9 cellular contexts compared by ENCODE assay signal in the genomic region with DNA sequence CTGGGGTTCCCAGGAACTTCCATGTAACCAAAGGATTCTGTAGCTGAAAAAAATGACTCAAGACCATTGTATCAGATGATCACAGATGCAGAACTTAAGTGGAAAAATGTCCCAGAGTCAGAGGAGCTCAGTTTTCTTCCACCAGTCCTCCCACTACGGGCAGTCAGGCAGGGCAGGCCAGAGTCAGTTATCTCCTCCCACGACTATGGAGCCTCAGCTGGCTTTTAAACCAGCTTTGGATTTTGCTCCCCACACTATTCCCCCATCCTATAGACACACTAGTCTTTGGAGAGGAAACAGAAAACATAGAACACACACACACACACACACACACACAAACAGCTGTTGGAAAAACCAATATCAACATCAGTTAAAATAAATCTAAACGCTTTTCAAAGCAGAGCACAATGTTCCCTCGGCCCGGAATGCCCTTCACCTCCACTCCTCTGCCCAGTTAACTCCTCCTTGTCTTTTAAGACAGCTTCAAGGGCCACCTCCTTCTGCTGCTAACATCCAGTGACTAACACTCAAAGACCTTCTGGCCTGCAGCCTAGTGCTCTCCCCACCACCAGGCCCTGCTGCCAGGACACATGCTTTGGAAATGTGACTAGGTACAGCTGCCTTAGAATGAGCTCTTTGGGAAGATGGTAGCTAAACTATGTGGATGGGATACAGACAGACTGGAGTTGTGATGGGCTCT. TPM values are rescaled to one million over a fixed set of nuclear protein-coding genes. Genes with fewer than 3 reads are reported as not detected.
DNase-seq lines count a peak whose midpoint lies in the region; ATAC-seq and TF ChIP-seq lines count a peak whose summit lies in the region.
"Had no signal": no experiment of that assay in that cellular context is flagged by ENCODE, and none has a peak within 500 bp of the region (broad histone marks: within the 10 kb centered on the region; RNA-seq: fewer than 3 reads in every experiment).

No MANE protein-coding gene starts in this region.

- H3K4me1 ChIP-seq in stomach = peaks cover 13 to 58% (median 28%) of the 10 kb centered on the region in 4 donors

- WGBS in stomach, 5 donors = 29 to 55% (median 40%) methylated on average over 5 of the region's 5 CpGs

- H3K4me3 ChIP-seq in astrocyte of the spinal cord (ENCODE audit: low read depth, low read length) (no peak overlapping the region), stomach (no peak overlapping the region)

- peak; percentile 75 for TF ChIP-seq EP300 in stomach (IDR thresholded peaks at IDR 0.05)

- DNase-seq in HT1080 (ENCODE audit: low read depth) (peak; percentile 93), astrocyte of the spinal cord (ENCODE audit: low read depth, low spot score) (peak; percentile 93), iris pigment epithelial cell (ENCODE audit: low read depth) (peak; percentile 94), stomach (no peak), GM10266 (ENCODE audit: extremely low spot score) (no peak), cerebellar nuclear complex (lab: John Stamatoyannopoulos, UW) (no peak), GM19238 (ENCODE audit: insufficient read length, low spot score) (no peak)
- DNase-seq: KBM-7 had no signal

- no peaks in the 10 kb centered on the region for H3K27me3 ChIP-seq in stomach

- in situ Hi-C loops in astrocyte of the spinal cord (cut with HindIII; ENCODE audit: low sequenced_read_pairs) = no loop called here

- H3K9me3 ChIP-seq in stomach = no peaks in the 10 kb centered on the region

- peak overlapping the region; percentile 28 to 86 (median 72) for H3K27ac ChIP-seq in stomach

- intact Hi-C loops in stomach (cut with DNase I; ENCODE audit: low total_unique reads) = no loop called here

- ATAC-seq in HG02623 (IDR thresholded peaks at IDR 0.05; ENCODE audit: unreplicated experiment) = no peak

- TF ChIP-seq CTCF in astrocyte of the spinal cord (IDR thresholded peaks at IDR 0.05; ENCODE audit: low read depth, low read length) = no peak
- no peak for TF ChIP-seq CTCF in stomach (IDR thresholded peaks at IDR 0.05)
- no peak for TF ChIP-seq CTCF in GM10266 (IDR thresholded peaks at IDR 0.05; ENCODE audit: control insufficient read depth, insufficient read depth, low read depth, missing control alignments)

- no peak for TF ChIP-seq POLR2A in stomach (IDR thresholded peaks at IDR 0.05)

- H3K36me3 ChIP-seq in stomach = peaks cover 0 to 25% (median 9%) of the 10 kb centered on the region in 4 donors

RNA-seq across cellular contexts. Expression of a gene that starts 56.8 kb away (rescaled TPM):
- not detected in 2 replicates for total RNA-seq in HT1080 (2014; rRNA removed; shearing (Covaris generic))
- 0.06 TPM in 1 of 2 replicates, not detected in the other for polyA plus RNA-seq in HT1080 (2015; cell fraction: cytosol; rRNA removed)
- polyA plus RNA-seq in HT1080 (2015; cell fraction: nucleus; rRNA removed) = 0.07 TPM in 1 of 2 replicates, not detected in the other
- total RNA-seq in stomach = 1 to 10 TPM in 3 of 5 donors, under 1 TPM in 1, not detected in 1; 0.58 to 8.3 (median 4.6) TPM
- polyA plus RNA-seq in stomach = 1 to 10 TPM in 2 of 3 donors, under 1 TPM in 1; 0.19 to 4.0 (median 1.2) TPM

RNA-seq across cellular contexts. Expression of a gene that starts 58.8 kb away (rescaled TPM):
- total RNA-seq in HT1080 (2014; rRNA removed; shearing (Covaris generic)) = 33.5 and 45.6 TPM in 2 replicates
- 87.0 and 101 TPM in 2 replicates for polyA plus RNA-seq in HT1080 (2015; cell fraction: cytosol; rRNA removed)
- polyA plus RNA-seq in HT1080 (2015; cell fraction: nucleus; rRNA removed) = 132 and 136 TPM in 2 replicates
- total RNA-seq in stomach = 10 to 100 TPM in 3 of 5 donors, 1 to 10 TPM in 2; 1.2 to 42.8 (median 13.3) TPM
- polyA plus RNA-seq in stomach = 1 to 10 TPM; 3.3 to 4.1 (median 3.4) TPM

Comparison
In these comparisons a context has a peak if more than half of its experiments do, and no peak if none do; other contexts are left out.
1. DNase-seq: peak in HT1080 (single experiment), astrocyte of the spinal cord (single experiment) and iris pigment epithelial cell (single experiment); none in stomach (single experiment), GM10266 (single experiment), cerebellar nuclear complex (0 of 2) and GM19238 (single experiment).